In the genomic region with DNA sequence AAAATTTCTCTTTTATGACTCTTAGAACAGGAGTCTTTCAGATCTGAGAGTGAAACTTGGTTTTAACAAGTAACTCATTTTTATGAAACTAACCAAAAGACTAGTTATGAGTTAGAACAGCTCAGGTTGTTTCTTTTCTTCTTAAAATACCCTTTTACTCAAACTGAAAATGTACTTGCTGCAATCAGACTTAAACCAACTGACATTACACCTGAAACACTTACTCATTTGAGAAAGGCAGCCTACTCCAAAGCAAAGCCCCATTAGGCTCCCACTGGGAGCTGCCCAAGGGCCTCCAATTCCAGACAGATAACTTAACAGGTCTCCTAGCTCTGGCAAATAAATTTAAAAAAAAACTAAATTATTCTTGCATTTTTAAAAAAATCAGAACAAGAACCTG, we compare ENCODE assay signal across 8 cellular contexts. TPM values are rescaled to one million over a fixed set of nuclear protein-coding genes. Genes with fewer than 3 reads are reported as not detected.
DNase-seq lines count a peak whose midpoint lies in the region; ATAC-seq and TF ChIP-seq lines count a peak whose summit lies in the region.

No MANE protein-coding gene starts in this region.

- H3K27ac Mint-ChIP-seq in central memory CD8-positive, alpha-beta T cell (ENCODE audit: low read depth): peak overlapping the region; percentile 93

- peaks cover 60% of the 10 kb centered on the region for H3K4me1 Mint-ChIP-seq in central memory CD8-positive, alpha-beta T cell

- TF ChIP-seq CTCF in mucosa of descending colon (IDR thresholded peaks at IDR 0.05): no peak

- H3K4me3 ChIP-seq in mucosa of descending colon: no peak overlapping the region

- peaks cover 25% of the 10 kb centered on the region for H3K36me3 Mint-ChIP-seq in central memory CD8-positive, alpha-beta T cell (ENCODE audit: insufficient read depth)

- no peaks in the 10 kb centered on the region for H3K9me3 ChIP-seq in mucosa of descending colon

- peak overlapping the region; percentile 94 for H3K4me3 Mint-ChIP-seq in central memory CD8-positive, alpha-beta T cell

- H3K4me1 ChIP-seq in mucosa of descending colon (ENCODE audit: low read depth): peaks cover 20% of the 10 kb centered on the region

- ATAC-seq in HG03442 (IDR thresholded peaks at IDR 0.05; ENCODE audit: unreplicated experiment) (peak; percentile 22), mucosa of descending colon (no peak), HG03045 (IDR thresholded peaks at IDR 0.05; ENCODE audit: unreplicated experiment) (no peak)
- no peak for ATAC-seq in central memory CD8-positive, alpha-beta T cell (replicated peaks; ENCODE audit: extremely low read depth, poor library complexity, severe bottlenecking)

- no peaks in the 10 kb centered on the region for H3K9me3 Mint-ChIP-seq in central memory CD8-positive, alpha-beta T cell

- no peaks in the 10 kb centered on the region for H3K27me3 Mint-ChIP-seq in central memory CD8-positive, alpha-beta T cell

- H3K36me3 ChIP-seq in mucosa of descending colon (ENCODE audit: low read depth): no peaks in the 10 kb centered on the region

- peak; percentile 23 for DNase-seq in stimulated activated CD4-positive, alpha-beta T cell treated with anti-CD3 and anti-CD28 coated beads, Interleukin-4, amount 100 ng/mL, for 1 hour
- no peak for DNase-seq in stimulated activated CD4-positive, alpha-beta T cell treated with anti-CD3 and anti-CD28 coated beads, Interleukin-1b, Interleukin-23, amount 100 ng/mL, for 48 hours
- no peak for DNase-seq in central memory CD8-positive, alpha-beta T cell (ENCODE audit: low spot score in 2 of 2)
- DNase-seq in pons (ENCODE audit: low spot score) (peak; percentile 30), NCI-H1048 (lab: John Stamatoyannopoulos, UW) (no peak), mucosa of descending colon (no peak)

- intact Hi-C loops in mucosa of descending colon (cut with DNase I, micrococcal nuclease): no loop called here

RNA-seq across cellular contexts. Expression of a gene that starts 3.6 kb away (rescaled TPM):
- total RNA-seq in mucosa of descending colon: 10 to 100 TPM; 28.7 to 34.1 (median 30.5) TPM

Comparison
In these comparisons a context has a peak if more than half of its experiments do, and no peak if none do; other contexts are left out.
1. DNase-seq: peak in stimulated activated CD4-positive, alpha-beta T cell treated with anti-CD3 and anti-CD28 coated beads, Interleukin-4, amount 100 ng/mL, for 1 hour (single experiment) and pons (single experiment); none in stimulated activated CD4-positive, alpha-beta T cell treated with anti-CD3 and anti-CD28 coated beads, Interleukin-1b, Interleukin-23, amount 100 ng/mL, for 48 hours (single experiment), central memory CD8-positive, alpha-beta T cell (0 of 2), NCI-H1048 (single experiment) and mucosa of descending colon (0 of 3).